In genomic region chr2:60553992-60554648, GRCh38 we compare ENCODE assay signal across 8 cellular contexts. TPM values are rescaled to one million over a fixed set of nuclear protein-coding genes. Genes with fewer than 3 reads are reported as not detected.
A peak's percentile ranks its signal among the peaks of the same experiment; 100 is the strongest.
DNase-seq lines count a peak whose midpoint lies in the region; ATAC-seq and TF ChIP-seq lines count a peak whose summit lies in the region.

No MANE protein-coding gene starts in this region.

- no peaks in the 10 kb centered on the region for H3K79me2 ChIP-seq in ACC112 (ENCODE audit: control insufficient read depth, insufficient read depth, low read length, unreplicated experiment)
- H3K79me2 ChIP-seq in MM.1S (ENCODE audit: low read length): no peaks in the 10 kb centered on the region

- H3K4me2 ChIP-seq in MM.1S (ENCODE audit: low read depth, low read length): peak overlapping the region; percentile 95

- H3K4me1 ChIP-seq in ACC112 (ENCODE audit: control insufficient read depth, insufficient read depth, low read length, unreplicated experiment) (no peaks in the 10 kb centered on the region), MM.1S (ENCODE audit: low read length) (peaks cover 6% of the 10 kb centered on the region; the same call in 1 of the 2 replicates), iPS DF 6.9 (ENCODE audit: control insufficient read depth, insufficient read depth, low read length) (no peaks in the 10 kb centered on the region), gastrocnemius medialis (peaks cover 42 to 55% of the 10 kb centered on the region in 2 donors)

- no peak overlapping the region for H3K27ac Mint-ChIP-seq in activated naive CD8-positive, alpha-beta T cell treated with anti-CD3 and anti-CD28 coated beads, Interleukin-2, amount 10 ng/mL, durations not matched to agents 7 days and 5 days

- TF ChIP-seq POLR2A in gastrocnemius medialis (IDR thresholded peaks at IDR 0.05): no peak

- H2AFZ ChIP-seq in ACC112 (ENCODE audit: low read length, unreplicated experiment): peak overlapping the region; percentile 67
- H2AFZ ChIP-seq in MM.1S (ENCODE audit: low read length): peak overlapping the region; percentile 89

- H3K36me3 Mint-ChIP-seq in activated naive CD8-positive, alpha-beta T cell treated with anti-CD3 and anti-CD28 coated beads, Interleukin-2, amount 10 ng/mL, durations not matched to agents 7 days and 5 days: no peaks in the 10 kb centered on the region

- H3K27me3 ChIP-seq in ACC112 (ENCODE audit: insufficient read depth, low read length) (peaks cover 94% of the 10 kb centered on the region), MM.1S (replicated peaks; ENCODE audit: insufficient read depth, low read length) (peaks cover 1% of the 10 kb centered on the region; the same call in 1 of the 2 replicates), iPS DF 6.9 (ENCODE audit: control insufficient read depth, insufficient read depth, low read length) (no peaks in the 10 kb centered on the region), gastrocnemius medialis (peaks cover 85 to 93% (median 86%) of the 10 kb centered on the region in 3 donors)

- H3K9me3 ChIP-seq in MM.1S (replicated peaks; ENCODE audit: insufficient read depth, low read length) (no peaks in the 10 kb centered on the region), iPS DF 6.9 (ENCODE audit: control insufficient read depth, insufficient read depth, low read length) (no peaks in the 10 kb centered on the region), gastrocnemius medialis (no peaks in the 10 kb centered on the region)

- no peak for TF ChIP-seq CTCF in GM12864 (IDR thresholded peaks at IDR 0.05; ENCODE audit: low read depth, low read length, missing control alignments)
- TF ChIP-seq CTCF in MM.1S (IDR thresholded peaks at IDR 0.05; ENCODE audit: low read length): no peak; the same call in 1 of the 2 replicates
- TF ChIP-seq CTCF in gastrocnemius medialis (IDR thresholded peaks at IDR 0.05 in 4 of 5, conservative IDR thresholded peaks at IDR 0.05 in 1 of 5): no peak

- H3K27me3 Mint-ChIP-seq in activated naive CD8-positive, alpha-beta T cell treated with anti-CD3 and anti-CD28 coated beads, Interleukin-2, amount 10 ng/mL, durations not matched to agents 7 days and 5 days: peaks cover 76% of the 10 kb centered on the region

- H3K4me3 ChIP-seq in ACC112 (ENCODE audit: low read depth, low read length) (peak overlapping the region; percentile 78), GM12864 (ENCODE audit: low read depth, low read length) (peak overlapping the region; percentile 92), MM.1S (ENCODE audit: low read length) (peak overlapping the region; percentile 91), iPS DF 6.9 (ENCODE audit: low read length) (peak overlapping the region; percentile 59), gastrocnemius medialis (peak overlapping the region; percentile 52 to 71 (median 60))

- POLR2A ChIA-PET in activated naive CD8-positive, alpha-beta T cell treated with anti-CD3 and anti-CD28 coated beads, Interleukin-2, amount 10 ng/mL, durations not matched to agents 7 days and 5 days (lab: Charles Lee): no interaction called here

- no peak overlapping the region for H3K27ac ChIP-seq in ACC112 (ENCODE audit: low read depth, low read length)
- H3K27ac ChIP-seq in MM.1S (ENCODE audit: low read length): peak overlapping the region; percentile 65; the same call in 1 of the 2 replicates
- no peak overlapping the region for H3K27ac ChIP-seq in iPS DF 6.9 (ENCODE audit: low read length)
- no peak overlapping the region for H3K27ac ChIP-seq in gastrocnemius medialis

- intact Hi-C loops in gastrocnemius medialis (cut with DNase I; ENCODE audit: low total_unique reads): loop anchor here (5.0 kb wide), 1 partner anchor 1252 kb away; no protein-coding TSS in a partner anchor

- H3K9ac ChIP-seq in MM.1S (ENCODE audit: low read length): peak overlapping the region; percentile 66

- peak overlapping the region; percentile 78 for H3K4me3 Mint-ChIP-seq in activated naive CD8-positive, alpha-beta T cell treated with anti-CD3 and anti-CD28 coated beads, Interleukin-2, amount 10 ng/mL, durations not matched to agents 7 days and 5 days

- in situ Hi-C loops in gastrocnemius medialis (cut with MboI; ENCODE audit: low sequenced_read_pairs in 4 of 4): loop anchor here in 2 of 4 donors (25.0 kb wide), 2 partner anchors 1242 to 1267 kb away; no protein-coding TSS in a partner anchor

- H3F3A ChIP-seq in MM.1S (ENCODE audit: insufficient read depth, low read length): peaks cover 38% of the 10 kb centered on the region

- no peaks in the 10 kb centered on the region for H4K20me1 ChIP-seq in MM.1S (ENCODE audit: insufficient read depth, low read length)

- no peak for DNase-seq in GM12864 (ENCODE audit: low read depth)
- peak; percentile 50 for DNase-seq in MM.1S
- DNase-seq in activated naive CD8-positive, alpha-beta T cell treated with anti-CD3 and anti-CD28 coated beads, Interleukin-2, amount 10 ng/mL, durations not matched to agents 7 days and 5 days: peak; percentile 55
- no peak for DNase-seq in iPS DF 6.9 (ENCODE audit: low read depth, low spot score)
- no peak for DNase-seq in gastrocnemius medialis
- no peak for DNase-seq in COLO829 (ENCODE audit: low spot score)

- no peaks in the 10 kb centered on the region for H3K9me3 Mint-ChIP-seq in activated naive CD8-positive, alpha-beta T cell treated with anti-CD3 and anti-CD28 coated beads, Interleukin-2, amount 10 ng/mL, durations not matched to agents 7 days and 5 days

- no peaks in the 10 kb centered on the region for H3K36me3 ChIP-seq in ACC112 (ENCODE audit: insufficient read depth, low read length)
- no peaks in the 10 kb centered on the region for H3K36me3 ChIP-seq in MM.1S (replicated peaks; ENCODE audit: insufficient read depth, low read length)
- no peaks in the 10 kb centered on the region for H3K36me3 ChIP-seq in iPS DF 6.9 (ENCODE audit: control insufficient read depth, insufficient read depth, low read length)
- H3K36me3 ChIP-seq in gastrocnemius medialis: no peaks in the 10 kb centered on the region

- ATAC-seq in activated naive CD8-positive, alpha-beta T cell treated with anti-CD3 and anti-CD28 coated beads, Interleukin-2, amount 10 ng/mL, durations not matched to agents 7 days and 5 days (ENCODE audit: low read depth): no peak
- ATAC-seq in gastrocnemius medialis (no peak), GM21737 (IDR thresholded peaks at IDR 0.05; ENCODE audit: unreplicated experiment) (no peak)

- WGBS in iPS DF 6.9 (ENCODE audit: insufficient coverage, insufficient read length): no CpG with 5 or more reads among the region's 61 CpGs

- H3K4me1 Mint-ChIP-seq in activated naive CD8-positive, alpha-beta T cell treated with anti-CD3 and anti-CD28 coated beads, Interleukin-2, amount 10 ng/mL, durations not matched to agents 7 days and 5 days: peaks cover 30% of the 10 kb centered on the region

- H3K9me2 ChIP-seq in MM.1S (replicated peaks; ENCODE audit: insufficient read depth, low read length): no peaks in the 10 kb centered on the region

RNA-seq across cellular contexts. Expression of gene BCL11A, which starts 0.7 kb away (rescaled TPM):
- total RNA-seq in activated naive CD8-positive, alpha-beta T cell treated with anti-CD3 and anti-CD28 coated beads, Interleukin-2, amount 10 ng/mL, durations not matched to agents 7 days and 5 days: under 1 TPM; 0.40 to 0.64 TPM
- total RNA-seq in gastrocnemius medialis: 1 to 10 TPM in 1 of 4 donors, under 1 TPM in 2, not detected in 1; 0.04 to 1.0 (median 0.07) TPM

Comparison
In these comparisons a context has a peak if more than half of its experiments do, and no peak if none do; other contexts are left out.
1. DNase-seq: peak in MM.1S (single experiment) and activated naive CD8-positive, alpha-beta T cell treated with anti-CD3 and anti-CD28 coated beads, Interleukin-2, amount 10 ng/mL, durations not matched to agents 7 days and 5 days (single experiment); none in GM12864 (single experiment), iPS DF 6.9 (single experiment), gastrocnemius medialis (0 of 2) and COLO829 (single experiment).
2. Peak in every context shown above with its lines, with median percentiles within 50 percentile points of each other: H3K4me3 ChIP-seq.